ENCODE assay signal across 16 cellular contexts in the genomic region with DNA sequence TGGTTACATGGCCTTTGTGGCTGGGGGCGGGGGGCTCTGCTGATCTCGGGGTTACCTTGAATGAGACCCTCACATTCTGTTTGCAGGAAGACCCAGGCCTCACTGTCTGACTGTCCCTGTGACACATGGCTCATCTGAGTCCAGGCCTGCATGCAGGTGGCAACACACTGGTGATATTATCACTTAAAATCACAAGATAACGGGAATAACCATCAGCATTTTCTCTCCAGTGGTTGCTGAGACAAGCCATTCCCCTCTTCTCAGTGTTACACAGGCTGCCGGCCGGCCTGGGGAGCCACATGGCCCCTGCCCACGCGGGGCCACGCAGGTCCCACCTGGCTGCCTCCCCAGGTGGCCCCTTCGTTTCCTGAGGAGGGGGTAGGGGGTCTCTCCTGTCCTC.
"Had no signal": no experiment of that assay in that cellular context is flagged by ENCODE, and none has a peak within 500 bp of the region (broad histone marks: within the 10 kb centered on the region; RNA-seq: fewer than 3 reads in every experiment).

No MANE protein-coding gene starts in this region.

- DNase-seq: Kasumi-1, MV-4-11, NCI-H1048, NCI-H1436 treated with DMSO at 0.1 percent for 48 hours, NCI-H1694, NCI-H187 treated with DMSO at 0.1 percent for 48 hours, NCI-H2029 treated with DMSO at 0.1 percent for 48 hours, NCI-H2171 treated with DMSO at 0.1 percent for 48 hours, NCI-H446 treated with DMSO at 0.1 percent for 48 hours, NCI-H526 treated with DMSO at 0.1 percent for 48 hours, NCI-H774, SHP77, T-cell had no signal

- H3K27ac ChIP-seq: HL-60, KMS-11 had no signal

- ATAC-seq: K562, T-cell had no signal

- H3K4me3 ChIP-seq: K562 had no signal

- H3K9ac ChIP-seq: KMS-11 had no signal

- H3K4me2 ChIP-seq: KMS-11 had no signal
